In genomic region chr19:50500060-50500752, GRCh38 we compare ENCODE assay signal across 9 cellular contexts. TPM values are rescaled to one million over a fixed set of nuclear protein-coding genes. Genes with fewer than 3 reads are reported as not detected.
DNase-seq lines count a peak whose midpoint lies in the region; ATAC-seq and TF ChIP-seq lines count a peak whose summit lies in the region.
"Had no signal": no experiment of that assay in that cellular context is flagged by ENCODE, and none has a peak within 500 bp of the region (broad histone marks: within the 10 kb centered on the region; RNA-seq: fewer than 3 reads in every experiment).

No MANE protein-coding gene starts in this region.

- H3K36me3 Mint-ChIP-seq in MCF 10A (ENCODE audit: insufficient read depth, unreplicated experiment): peaks cover 6% of the 10 kb centered on the region

- peaks cover 7% of the 10 kb centered on the region for H3K27me3 Mint-ChIP-seq in MCF 10A (ENCODE audit: insufficient read depth, unreplicated experiment)
- H3K27me3 Mint-ChIP-seq: T-cell had no signal

- POLR2A ChIA-PET in MCF 10A (lab: Yijun Ruan, JAX): no interaction called here

- CTCF ChIA-PET in MCF 10A (lab: Yijun Ruan, JAX): no interaction called here

- no peaks in the 10 kb centered on the region for H3K9me3 ChIP-seq in breast epithelium

- no peak for DNase-seq in MCF 10A (ENCODE audit: unreplicated experiment)
- DNase-seq in breast epithelium (ENCODE audit: low spot score in 2 of 2): no peak
- peak in 29 of 56 donors; percentile 16 to 72 (median 43) for DNase-seq in amygdala (lab: John Stamatoyannopoulos, UW)
- DNase-seq in left lobe of liver (ENCODE audit: low spot score): no peak
- DNase-seq in activated T-cell treated with anti-CD3 and anti-CD28 coated beads, Interleukin-2, amount 50 U/mL, for 1 hour: no peak
- no peak for DNase-seq in SIG-M5 treated with dmso at 0.1 percent for 504 hours (lab: John Stamatoyannopoulos, UW; ENCODE audit: unreplicated experiment)
- DNase-seq in activated CD4-positive, alpha-beta T cell treated with anti-CD3 and anti-CD28 coated beads for 48 hours: no peak
- DNase-seq: T-cell had no signal

- TF ChIP-seq CTCF in MCF 10A (IDR thresholded peaks at IDR 0.05; ENCODE audit: unreplicated experiment) (peak; percentile 10), breast epithelium (IDR thresholded peaks at IDR 0.05) (no peak)

- peak; percentile 20 for ATAC-seq in left lobe of liver
- no peak for ATAC-seq in HG03097 (IDR thresholded peaks at IDR 0.05; ENCODE audit: low FRiP score, unreplicated experiment)

- no peaks in the 10 kb centered on the region for H3K27me3 ChIP-seq in breast epithelium

- H3K27ac ChIP-seq in breast epithelium: no peak overlapping the region

- no peaks in the 10 kb centered on the region for H3K36me3 ChIP-seq in breast epithelium

- intact Hi-C loops in MCF 10A (cut with micrococcal nuclease) (no loop called here), breast epithelium (cut with DNase I; ENCODE audit: low total_unique reads) (no loop called here)

- H3K9me3 Mint-ChIP-seq in MCF 10A (ENCODE audit: unreplicated experiment): no peaks in the 10 kb centered on the region
- H3K9me3 Mint-ChIP-seq: T-cell had no signal

- no peaks in the 10 kb centered on the region for H3K4me1 Mint-ChIP-seq in MCF 10A (ENCODE audit: insufficient read depth, unreplicated experiment)
- H3K4me1 Mint-ChIP-seq: T-cell had no signal

- H3K4me1 ChIP-seq in breast epithelium: no peaks in the 10 kb centered on the region

- H3K4me3 Mint-ChIP-seq in MCF 10A (ENCODE audit: unreplicated experiment): no peak overlapping the region
- H3K4me3 Mint-ChIP-seq: T-cell had no signal

- no peak for TF ChIP-seq POLR2A in breast epithelium (IDR thresholded peaks at IDR 0.05)

- no peak overlapping the region for H3K4me3 ChIP-seq in breast epithelium

- no TSS peak for BruUV-seq in MCF 10A (replicated peaks; lab: Mats Ljungman, UMichigan)

- no peak overlapping the region for H3K27ac Mint-ChIP-seq in MCF 10A (ENCODE audit: low read depth, unreplicated experiment)
- H3K27ac Mint-ChIP-seq: T-cell had no signal

RNA-seq across cellular contexts. Expression of gene JOSD2, which starts 10.8 kb away (rescaled TPM):
- total RNA-seq in MCF 10A (2022): 65.8 and 76.9 TPM in 2 replicates
- 10 to 100 TPM; 14.7 to 26.7 (median 20.3) TPM for total RNA-seq in breast epithelium
- 22.8 TPM for total RNA-seq in left lobe of liver

RNA-seq across cellular contexts. Expression of gene ASPDH, which starts 13.5 kb away (rescaled TPM):
- total RNA-seq in MCF 10A (2022) (not detected in 2 replicates), breast epithelium (not detected), left lobe of liver (61.1 TPM)
- total RNA-seq: T-cell had no signal

RNA-seq across cellular contexts. Expression of gene GARIN5A, which starts 23.6 kb away (rescaled TPM):
- total RNA-seq in MCF 10A (2022) (1.5 and 2.7 TPM in 2 replicates), breast epithelium (1 to 10 TPM in 2 of 3 donors, under 1 TPM in 1; 0.98 to 1.3 (median 1.1) TPM), left lobe of liver (1.8 TPM)

RNA-seq across cellular contexts. Expression of gene EMC10, which starts 23.9 kb away (rescaled TPM):
- total RNA-seq in MCF 10A (2022) (61.3 and 61.8 TPM in 2 replicates), breast epithelium (10 to 100 TPM; 38.0 to 78.2 (median 64.6) TPM), left lobe of liver (55.2 TPM)

Comparison
In these comparisons a context has a peak if more than half of its experiments do, and no peak if none do; other contexts are left out.
1. DNase-seq: peak in amygdala (29 of 56); none in MCF 10A (single experiment), breast epithelium (0 of 2), left lobe of liver (single experiment), activated T-cell treated with anti-CD3 and anti-CD28 coated beads, Interleukin-2, amount 50 U/mL, for 1 hour (single experiment), SIG-M5 treated with dmso at 0.1 percent for 504 hours (single experiment) and activated CD4-positive, alpha-beta T cell treated with anti-CD3 and anti-CD28 coated beads for 48 hours (single experiment).
2. RNA of gene ASPDH, which starts 13.5 kb away (total RNA-seq): 61.1 TPM in left lobe of liver (single experiment); not detected in MCF 10A and not detected in breast epithelium; every median in the first group is over 10 times any median in the second.